Comparison of ENCODE assay signal across 37 cellular contexts in genomic region chr15:31243895-31244294, GRCh38.
"Had no signal": no experiment of that assay in that cellular context is flagged by ENCODE, and none has a peak within 500 bp of the region (broad histone marks: within the 10 kb centered on the region; RNA-seq: fewer than 3 reads in every experiment).

No MANE protein-coding gene starts in this region.

- H3K36me3 Mint-ChIP-seq: activated naive CD4-positive, alpha-beta T cell treated with anti-CD3 and anti-CD28 coated beads, Interleukin-2, amount 50 U/mL, for 24 hours; activated naive CD8-positive, alpha-beta T cell; activated naive CD8-positive, alpha-beta T cell treated with anti-CD3 and anti-CD28 coated beads for 36 hours; brain had no signal

- H3K27me3 ChIP-seq: adrenal gland, ascending aorta, body of pancreas, brain microvascular endothelial cell, breast epithelium had no signal

- H3K4me1 Mint-ChIP-seq: brain had no signal

- H3K9me3 Mint-ChIP-seq: activated naive CD4-positive, alpha-beta T cell treated with anti-CD3 and anti-CD28 coated beads for 36 hours; activated naive CD4-positive, alpha-beta T cell treated with anti-CD3 and anti-CD28 coated beads, Interleukin-2, amount 50 U/mL, for 24 hours; activated naive CD8-positive, alpha-beta T cell treated with anti-CD3 and anti-CD28 coated beads for 36 hours; activated naive CD8-positive, alpha-beta T cell treated with anti-CD3 and anti-CD28 coated beads, Interleukin-2, amount 10 ng/mL, durations not matched to agents 7 days and 5 days; activated naive CD8-positive, alpha-beta T cell treated with anti-CD3 and anti-CD28 coated beads, Interleukin-2, amount 50 U/mL, for 24 hours; activated T-cell treated with anti-CD3 and anti-CD28 coated beads, Interleukin-2, amount 50 U/mL, for 24 hours; activated T-cell treated with anti-CD3 and anti-CD28 coated beads, Interleukin-2, amount 50 U/mL, for 4 hours; activated T-cell treated with anti-CD3 and anti-CD28 coated beads, Interleukin-2, amount 50 U/mL, for 72 hours; activated T-helper 17 cell treated with anti-CD3 and anti-CD28 coated beads, Interleukin-2, amount 50 U/mL, for 72 hours; activated T-helper 2 cell treated with anti-CD3 and anti-CD28 coated beads, Interferon-gamma antibody, Interleukin-2, Interleukin-4, amounts not matched to agents 10 μg/mL and 5 μg/mL and 100 μg/mL, durations not matched to agents 14 hours and 24 hours and 36 hours; central memory CD8-positive, alpha-beta T cell had no signal

- H3K9me3 ChIP-seq: adrenal gland, ascending aorta, body of pancreas, breast epithelium had no signal

- FAIRE-seq: astrocyte had no signal

- DNase-seq: activated effector memory CD4-positive, alpha-beta T cell treated with Interleukin-2 at 50 U/mL for 16 hours; activated gamma-delta T cell; activated gamma-delta T cell treated with Interleukin-2 at 50 U/mL for 16 hours; activated naive CD4-positive, alpha-beta T cell; activated naive CD4-positive, alpha-beta T cell treated with anti-CD3 and anti-CD28 coated beads for 36 hours; activated naive CD4-positive, alpha-beta T cell treated with anti-CD3 and anti-CD28 coated beads, Interleukin-2, amount 10 ng/mL, durations not matched to agents 7 days and 5 days; activated naive CD4-positive, alpha-beta T cell treated with anti-CD3 and anti-CD28 coated beads, Interleukin-2, amount 50 U/mL, for 16 hours; activated naive CD4-positive, alpha-beta T cell treated with Interleukin-2 at 50 U/mL for 16 hours; activated naive CD8-positive, alpha-beta T cell treated with anti-CD3 and anti-CD28 coated beads for 36 hours; activated naive CD8-positive, alpha-beta T cell treated with anti-CD3 and anti-CD28 coated beads, Interleukin-2, amount 10 ng/mL, durations not matched to agents 7 days and 5 days; activated naive CD8-positive, alpha-beta T cell treated with anti-CD3 and anti-CD28 coated beads, Interleukin-2, amount 50 U/mL, for 24 hours; activated T-cell treated with anti-CD3 and anti-CD28 coated beads, Interleukin-2, amount 50 U/mL, for 4 hours; activated T-cell treated with anti-CD3 and anti-CD28 coated beads, Interleukin-2, amount 50 U/mL, for 48 hours; activated T-cell treated with anti-CD3 and anti-CD28 coated beads, Interleukin-2, amount 50 U/mL, for 72 hours; adrenal gland; amniotic stem cell; amygdala; anterior cingulate cortex; aorta; body of pancreas; brain microvascular endothelial cell; caudate nucleus; central memory CD4-positive, alpha-beta T cell; cerebellar nuclear complex had no signal

- ATAC-seq: activated naive CD4-positive, alpha-beta T cell treated with anti-CD3 and anti-CD28 coated beads, Interleukin-2, amount 50 U/mL, for 72 hours; activated naive CD8-positive, alpha-beta T cell treated with anti-CD3 and anti-CD28 coated beads, Interleukin-2, amount 50 U/mL, for 24 hours; activated T-cell treated with anti-CD3 and anti-CD28 coated beads, Interleukin-2, amount 50 U/mL, for 4 hours; activated T-cell treated with anti-CD3 and anti-CD28 coated beads, Interleukin-2, amount 50 U/mL, for 72 hours; activated T-helper 17 cell treated with anti-CD3 and anti-CD28 coated beads, Interleukin-2, amount 50 U/mL, for 72 hours; body of pancreas had no signal

- H3K4me3 ChIP-seq: adrenal gland, ascending aorta, body of pancreas, breast epithelium, cardiac muscle cell had no signal

- H3K27me3 Mint-ChIP-seq: activated naive CD4-positive, alpha-beta T cell treated with anti-CD3 and anti-CD28 coated beads, Interleukin-2, amount 50 U/mL, for 24 hours; activated naive CD8-positive, alpha-beta T cell; activated naive CD8-positive, alpha-beta T cell treated with anti-CD3 and anti-CD28 coated beads for 36 hours; activated naive CD8-positive, alpha-beta T cell treated with anti-CD3 and anti-CD28 coated beads, Interleukin-2, amount 50 U/mL, for 24 hours; activated T-cell treated with anti-CD3 and anti-CD28 coated beads, Interleukin-2, amount 50 U/mL, for 24 hours; activated T-helper 17 cell treated with anti-CD3 and anti-CD28 coated beads, Interleukin-2, amount 50 U/mL, for 72 hours; central memory CD8-positive, alpha-beta T cell had no signal

- H3K4me1 ChIP-seq: adrenal gland, ascending aorta, body of pancreas, breast epithelium had no signal

- H3K27ac Mint-ChIP-seq: activated naive CD4-positive, alpha-beta T cell treated with anti-CD3 and anti-CD28 coated beads for 36 hours; activated naive CD4-positive, alpha-beta T cell treated with anti-CD3 and anti-CD28 coated beads, Interleukin-2, amount 10 ng/mL, durations not matched to agents 7 days and 5 days; activated naive CD4-positive, alpha-beta T cell treated with anti-CD3 and anti-CD28 coated beads, Interleukin-2, amount 50 U/mL, for 24 hours; activated naive CD4-positive, alpha-beta T cell treated with anti-CD3 and anti-CD28 coated beads, Interleukin-2, amount 50 U/mL, for 72 hours; activated naive CD8-positive, alpha-beta T cell; activated naive CD8-positive, alpha-beta T cell treated with anti-CD3 and anti-CD28 coated beads for 36 hours; activated naive CD8-positive, alpha-beta T cell treated with anti-CD3 and anti-CD28 coated beads, Interleukin-2, amount 10 ng/mL, durations not matched to agents 7 days and 5 days; activated naive CD8-positive, alpha-beta T cell treated with anti-CD3 and anti-CD28 coated beads, Interleukin-2, amount 50 U/mL, for 24 hours; activated T-cell treated with anti-CD3 and anti-CD28 coated beads, Interleukin-2, amount 50 U/mL, for 24 hours; activated T-cell treated with anti-CD3 and anti-CD28 coated beads, Interleukin-2, amount 50 U/mL, for 72 hours; activated T-helper 17 cell treated with anti-CD3 and anti-CD28 coated beads, Interleukin-2, amount 50 U/mL, for 72 hours; activated T-helper 2 cell treated with anti-CD3 and anti-CD28 coated beads, Interferon-gamma antibody, Interleukin-2, Interleukin-4, amounts not matched to agents 10 μg/mL and 5 μg/mL and 100 μg/mL, durations not matched to agents 14 hours and 24 hours and 36 hours; brain had no signal

- H3K27ac ChIP-seq: adrenal gland, ascending aorta, body of pancreas, brain microvascular endothelial cell, breast epithelium, cardiac muscle cell had no signal

- H3K4me3 Mint-ChIP-seq: activated naive CD4-positive, alpha-beta T cell treated with anti-CD3 and anti-CD28 coated beads for 36 hours; activated naive CD4-positive, alpha-beta T cell treated with anti-CD3 and anti-CD28 coated beads, Interleukin-2, amount 10 ng/mL, durations not matched to agents 7 days and 5 days; activated naive CD4-positive, alpha-beta T cell treated with anti-CD3 and anti-CD28 coated beads, Interleukin-2, amount 50 U/mL, for 24 hours; activated naive CD8-positive, alpha-beta T cell; activated naive CD8-positive, alpha-beta T cell treated with anti-CD3 and anti-CD28 coated beads for 36 hours; activated naive CD8-positive, alpha-beta T cell treated with anti-CD3 and anti-CD28 coated beads, Interleukin-2, amount 10 ng/mL, durations not matched to agents 7 days and 5 days; activated naive CD8-positive, alpha-beta T cell treated with anti-CD3 and anti-CD28 coated beads, Interleukin-2, amount 50 U/mL, for 24 hours; activated T-cell treated with anti-CD3 and anti-CD28 coated beads, Interleukin-2, amount 50 U/mL, for 24 hours; activated T-cell treated with anti-CD3 and anti-CD28 coated beads, Interleukin-2, amount 50 U/mL, for 4 hours; activated T-cell treated with anti-CD3 and anti-CD28 coated beads, Interleukin-2, amount 50 U/mL, for 72 hours; activated T-helper 1 cell treated with anti-CD3 and anti-CD28 coated beads, Interleukin-12 subunit alpha, Interleukin-12 subunit beta, Interleukin-2, Interleukin-4 antibody, amounts not matched to agents 30 ng/mL and 10 ng/mL and 1 ng/mL, durations not matched to agents 14 hours and 24 hours and 36 hours; activated T-helper 17 cell treated with anti-CD3 and anti-CD28 coated beads, Interleukin-2, amount 50 U/mL, for 72 hours; brain; central memory CD8-positive, alpha-beta T cell had no signal

- H3K36me3 ChIP-seq: adrenal gland, ascending aorta, brain microvascular endothelial cell, breast epithelium, cardiac muscle cell had no signal
